ENCODE assay signal across 17 cellular contexts in genomic region chr14:86334355-86334754, GRCh38.
DNase-seq lines count a peak whose midpoint lies in the region; ATAC-seq and TF ChIP-seq lines count a peak whose summit lies in the region.
"Had no signal": no experiment of that assay in that cellular context is flagged by ENCODE, and none has a peak within 500 bp of the region (broad histone marks: within the 10 kb centered on the region; RNA-seq: fewer than 3 reads in every experiment).

No MANE protein-coding gene starts in this region.

- H3K27me3 Mint-ChIP-seq in nephron (ENCODE audit: low read depth): no peaks in the 10 kb centered on the region
- H3K27me3 Mint-ChIP-seq: CD4-positive, alpha-beta T cell; IgD-negative memory B cell had no signal

- H3K4me3 ChIP-seq in Loucy (ENCODE audit: low read length, poor library complexity, severe bottlenecking): no peak overlapping the region
- peak overlapping the region; percentile 14 for H3K4me3 ChIP-seq in OCI-LY1 (ENCODE audit: low read depth, low read length, poor library complexity, severe bottlenecking)
- H3K4me3 ChIP-seq: Peyer's patch had no signal

- H4K20me1 ChIP-seq in Loucy (ENCODE audit: insufficient read depth, low read length, poor library complexity, severe bottlenecking): no peaks in the 10 kb centered on the region
- H4K20me1 ChIP-seq in OCI-LY1 (ENCODE audit: insufficient read depth, low read length): no peaks in the 10 kb centered on the region

- H3K27ac Mint-ChIP-seq in nephron: peak overlapping the region in 2 of 3 experiments; percentile 30 to 66
- H3K27ac Mint-ChIP-seq: CD4-positive, alpha-beta T cell; IgD-negative memory B cell had no signal

- TF ChIP-seq CTCF in Loucy (conservative IDR thresholded peaks at IDR 0.05; ENCODE audit: low read length) (no peak), OCI-LY1 (IDR thresholded peaks at IDR 0.05; ENCODE audit: low read length) (no peak), nephron (IDR thresholded peaks at IDR 0.05; ENCODE audit: unreplicated experiment in 3 of 3) (no peak)

- H3K4me1 ChIP-seq in Loucy (ENCODE audit: insufficient read depth, low read length, poor library complexity, severe bottlenecking) (no peaks in the 10 kb centered on the region), OCI-LY1 (ENCODE audit: insufficient read depth, low read length, severe bottlenecking) (peaks cover 20% of the 10 kb centered on the region)
- H3K4me1 ChIP-seq: Peyer's patch had no signal

- ATAC-seq in left ventricle myocardium superior: no peak

- intact Hi-C loops in left ventricle myocardium superior (cut with micrococcal nuclease): no loop called here

- peaks cover 3% of the 10 kb centered on the region for H3K36me3 Mint-ChIP-seq in nephron (ENCODE audit: low read depth)
- H3K36me3 Mint-ChIP-seq: IgD-negative memory B cell had no signal

- H3K9me3 ChIP-seq in Loucy (ENCODE audit: insufficient read depth, low read depth, low read length): no peaks in the 10 kb centered on the region
- no peaks in the 10 kb centered on the region for H3K9me3 ChIP-seq in OCI-LY1 (ENCODE audit: low read length)
- H3K9me3 ChIP-seq: Peyer's patch had no signal

- peaks cover 6% of the 10 kb centered on the region for H3K9me3 Mint-ChIP-seq in nephron

- H3K27me3 ChIP-seq in Loucy (ENCODE audit: insufficient read depth, low read length, poor library complexity, severe bottlenecking): no peaks in the 10 kb centered on the region
- no peaks in the 10 kb centered on the region for H3K27me3 ChIP-seq in OCI-LY1 (ENCODE audit: insufficient read depth, low read length)
- H3K27me3 ChIP-seq: Peyer's patch had no signal

- H3F3A ChIP-seq in Loucy (ENCODE audit: low read depth): no peaks in the 10 kb centered on the region
- H3F3A ChIP-seq in OCI-LY1 (ENCODE audit: insufficient read depth, low read length): no peaks in the 10 kb centered on the region

- peaks cover 9% of the 10 kb centered on the region for H3K4me1 Mint-ChIP-seq in nephron
- H3K4me1 Mint-ChIP-seq: IgD-negative memory B cell had no signal

- H3K27ac ChIP-seq in OCI-LY1 (ENCODE audit: low read depth, low read length, poor library complexity, severe bottlenecking): peak overlapping the region; percentile 22
- H3K27ac ChIP-seq: Peyer's patch had no signal

- no peak overlapping the region for H3K4me3 Mint-ChIP-seq in nephron
- H3K4me3 Mint-ChIP-seq: CD4-positive, alpha-beta T cell; IgD-negative memory B cell had no signal

- H2AFZ ChIP-seq in Loucy (ENCODE audit: low read length): peak overlapping the region; percentile 71
- 0 out of 2 replicates have a peak overlapping the region, but pooled peaks have one; percentile 1 for H2AFZ ChIP-seq in OCI-LY1 (ENCODE audit: low read length)

- peak; percentile 30 for DNase-seq in H4 (ENCODE audit: low spot score)
- no peak for DNase-seq in GOT3 (lab: John Stamatoyannopoulos, UW)
- no peak for DNase-seq in NCI-H1417 treated with DMSO at 0.1 percent for 48 hours (lab: John Stamatoyannopoulos, UW)
- no peak for DNase-seq in left ventricle myocardium superior
- DNase-seq: ACHN; CD4-positive, alpha-beta T cell; H7; NCI-H1092 treated with DMSO at 0.1 percent for 48 hours; NCI-H1694; NCI-H345; NCI-H526 treated with DMSO at 0.1 percent for 48 hours; Peyer's patch; SHP77 had no signal

- H3K36me3 ChIP-seq in Loucy (ENCODE audit: insufficient read depth, low read length) (no peaks in the 10 kb centered on the region), OCI-LY1 (ENCODE audit: insufficient read depth, low read length) (no peaks in the 10 kb centered on the region)
- H3K36me3 ChIP-seq: Peyer's patch had no signal

- no peaks in the 10 kb centered on the region for H3K79me2 ChIP-seq in Loucy (ENCODE audit: insufficient read depth, low read length)
- H3K79me2 ChIP-seq in OCI-LY1 (ENCODE audit: insufficient read depth, low read length): no peaks in the 10 kb centered on the region

- H3K9ac ChIP-seq in Loucy (ENCODE audit: low read depth, low read length, poor library complexity, severe bottlenecking): no peak overlapping the region
- H3K9ac ChIP-seq in OCI-LY1 (ENCODE audit: low read length): peak overlapping the region; percentile 7; the same call in 1 of the 2 replicates

- no peak overlapping the region for H3K4me2 ChIP-seq in Loucy (ENCODE audit: low read depth, low read length, poor library complexity, severe bottlenecking)
- peak overlapping the region; percentile 49 for H3K4me2 ChIP-seq in OCI-LY1 (ENCODE audit: low read length)

- no peaks in the 10 kb centered on the region for H3K9me2 ChIP-seq in Loucy (replicated peaks; ENCODE audit: low read depth, low read length)
- no peaks in the 10 kb centered on the region for H3K9me2 ChIP-seq in OCI-LY1 (ENCODE audit: low read depth, low read length)
